In genomic region chr9:133459476-133460404, GRCh38 we compare ENCODE assay signal across 8 cellular contexts. TPM values are rescaled to one million over a fixed set of nuclear protein-coding genes. Genes with fewer than 3 reads are reported as not detected.
DNase-seq lines count a peak whose midpoint lies in the region; ATAC-seq and TF ChIP-seq lines count a peak whose summit lies in the region.

TSS of gene CACFD1 (plus strand) at chr9:133459978. CDS start at chr9:133460067, 89 bp downstream.

- DNase-seq in C1 segment of cervical spinal cord (lab: John Stamatoyannopoulos, UW) (peak; percentile 85 to 99 (median 97)), NCI-H748 treated with DMSO at 0.1 percent for 48 hours (lab: John Stamatoyannopoulos, UW) (peak; percentile 99), dorsolateral prefrontal cortex (peak; percentile 94 to 99 (median 97)), lower leg skin (ENCODE audit: low spot score in 2 of 2) (peak; percentile 94 to 99)
- peak; percentile 94 for DNase-seq in activated CD4-positive, alpha-beta memory T cell treated with anti-CD3 and anti-CD28 coated beads for 36 hours
- DNase-seq in stimulated activated CD4-positive, alpha-beta T cell treated with anti-CD3 and anti-CD28 coated beads, Interleukin-4, amount 100 ng/mL, for 24 hours: peak; percentile 93

- POLR2A ChIA-PET in activated CD4-positive, alpha-beta memory T cell treated with anti-CD3 and anti-CD28 coated beads for 36 hours (lab: Charles Lee): interaction anchor here (1.2 kb wide), 1 partner anchor 112 kb away, joined by 6 read pairs; the partner anchor contains the start of genes MED22 and RPL7A

- no peaks in the 10 kb centered on the region for H3K9me3 Mint-ChIP-seq in activated CD4-positive, alpha-beta memory T cell treated with anti-CD3 and anti-CD28 coated beads for 36 hours

- H3K4me3 ChIP-seq in dorsolateral prefrontal cortex: peak within 1 kb of the TSS; percentile 55 to 96 (median 80)
- H3K4me3 ChIP-seq in lower leg skin (ENCODE audit: low read depth, poor library complexity, severe bottlenecking): peak within 1 kb of the TSS; percentile 58

- CTCF ChIA-PET in activated CD4-positive, alpha-beta memory T cell treated with anti-CD3 and anti-CD28 coated beads for 36 hours (lab: Charles Lee): interaction anchor here (1.0 to 2.0 kb wide), 4 partner anchors 20 to 27 kb away, joined by 3 to 4 read pairs (median 4); no protein-coding TSS in a partner anchor

- H3K27me3 ChIP-seq in dorsolateral prefrontal cortex: no peaks in the 10 kb centered on the region

- 2 to 4% methylated on average over 11 to 45 of the region's 86 CpGs for WGBS in lower leg skin, 2 donors

- ATAC-seq in GM19395 (IDR thresholded peaks at IDR 0.05; ENCODE audit: unreplicated experiment): peak; percentile 75
- peak; percentile 60 for ATAC-seq in HG03565 (IDR thresholded peaks at IDR 0.05; ENCODE audit: unreplicated experiment)

- peak within 1 kb of the TSS; percentile 62 for H3K27ac Mint-ChIP-seq in activated CD4-positive, alpha-beta memory T cell treated with anti-CD3 and anti-CD28 coated beads for 36 hours

- peak within 1 kb of the TSS; percentile 83 to 99 (median 97) for H3K27ac ChIP-seq in dorsolateral prefrontal cortex

- intact Hi-C loops in activated CD4-positive, alpha-beta memory T cell treated with anti-CD3 and anti-CD28 coated beads for 36 hours (cut with micrococcal nuclease): loop anchor here (1.0 to 5.0 kb wide), 3 partner anchors 20 to 88 kb away; partner anchors contain the start of genes ADAMTS13 and SLC2A6
- intact Hi-C loops in dorsolateral prefrontal cortex (cut with DNase I) (loop anchor here (2.0 to 5.0 kb wide), 3 partner anchors 19 to 42 kb away; partner anchors contain the start of genes ADAMTS13 (in 1 of the 2), REXO4 (in 1 of the 2) and SLC2A6 (in 1 of the 2)), lower leg skin (cut with DNase I; ENCODE audit: low total_unique reads) (no loop called here)

- H3K4me3 Mint-ChIP-seq in activated CD4-positive, alpha-beta memory T cell treated with anti-CD3 and anti-CD28 coated beads for 36 hours: peak within 1 kb of the TSS; percentile 82

- peaks cover 7% of the 10 kb centered on the region for H3K4me1 Mint-ChIP-seq in activated CD4-positive, alpha-beta memory T cell treated with anti-CD3 and anti-CD28 coated beads for 36 hours (ENCODE audit: low read depth)

- H3K36me3 Mint-ChIP-seq in activated CD4-positive, alpha-beta memory T cell treated with anti-CD3 and anti-CD28 coated beads for 36 hours: no peaks in the 10 kb centered on the region

- TF ChIP-seq CTCF in dorsolateral prefrontal cortex (IDR thresholded peaks at IDR 0.05 in 54 of 56, conservative IDR thresholded peaks at IDR 0.05 in 2 of 56; ENCODE audit: low read depth in 1 of 56, partially characterized antibody in 56 of 56) (peak in 8 of 56 donors; percentile 2 to 20 (median 12)), lower leg skin (IDR thresholded peaks at IDR 0.05) (no peak)

- no peak for TF ChIP-seq POLR2A in lower leg skin (IDR thresholded peaks at IDR 0.05)

- H3K27me3 Mint-ChIP-seq in activated CD4-positive, alpha-beta memory T cell treated with anti-CD3 and anti-CD28 coated beads for 36 hours: no peaks in the 10 kb centered on the region

RNA-seq across cellular contexts. Expression of gene CACFD1, which starts in this region (rescaled TPM):
- total RNA-seq in activated CD4-positive, alpha-beta memory T cell treated with anti-CD3 and anti-CD28 coated beads for 36 hours: 1 to 10 TPM; 1.1 to 1.2 TPM
- total RNA-seq in dorsolateral prefrontal cortex: 10 to 100 TPM; 12.0 to 29.6 (median 18.7) TPM
- total RNA-seq in lower leg skin: 10 to 100 TPM in 1 of 4 donors, 1 to 10 TPM in 3; 4.1 to 10.6 (median 8.0) TPM

Comparison
In these comparisons a context has a peak if more than half of its experiments do, and no peak if none do; other contexts are left out.
1. Peak in every context shown above with its lines: DNase-seq, ATAC-seq, H3K4me3 ChIP-seq and H3K27ac ChIP-seq.